ENCODE assay signal across 1 cellular context in the genomic region with DNA sequence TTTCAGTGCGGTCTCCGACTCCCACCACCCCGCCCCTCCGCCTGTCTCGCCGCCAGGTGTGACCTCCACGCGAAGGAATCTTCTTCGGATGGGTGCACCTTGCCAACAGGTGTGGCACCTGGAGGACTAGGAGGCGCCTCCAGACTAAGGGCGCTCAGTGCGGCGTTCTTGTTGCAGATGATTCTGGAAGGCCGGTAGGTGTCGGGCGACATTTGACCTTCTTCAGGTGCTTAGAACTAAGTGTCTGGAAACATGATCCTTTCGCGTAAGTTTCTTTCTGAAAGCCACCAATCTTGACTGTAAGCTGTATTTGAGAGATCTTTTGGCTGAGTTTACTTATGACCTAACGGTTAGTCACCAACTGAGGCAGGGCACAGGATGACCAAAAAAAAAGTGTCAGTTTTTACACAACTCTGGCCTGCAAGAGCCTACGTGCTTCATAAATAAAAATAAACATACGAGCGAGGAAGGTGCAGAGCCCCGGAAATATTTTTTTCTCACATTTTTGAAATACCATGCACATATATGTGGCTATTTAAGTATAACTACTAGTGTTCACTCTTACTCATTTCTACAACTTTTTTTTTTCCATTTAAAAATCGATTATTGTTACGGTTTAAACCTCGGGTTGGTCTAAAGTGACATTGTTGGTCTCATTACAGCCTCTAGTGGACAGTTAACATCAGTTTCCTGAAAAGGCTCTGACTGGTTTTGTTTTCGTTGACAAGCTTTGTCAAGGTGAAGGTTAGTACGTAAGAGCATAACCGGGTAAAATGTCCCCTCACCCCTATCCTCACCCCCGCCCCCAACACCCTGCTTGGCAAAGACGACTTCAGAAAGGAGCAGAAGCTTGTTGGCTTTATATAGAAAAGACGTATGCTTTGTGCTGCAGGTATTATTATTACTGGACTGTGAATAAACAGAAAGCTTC.
A peak's percentile ranks its signal among the peaks of the same experiment; 100 is the strongest.
TF ChIP-seq lines count a peak whose summit lies in the region.

No MANE protein-coding gene starts in this region.

TF ChIP-seq in HepG2, 621 proteins besides CTCF, POLR2A, EP300 and RAD21 (continued from another document and continues in another):
- TF ChIP-seq GTF3A (CRISPR knock-in tag; conservative IDR thresholded peaks at IDR 0.05) (no peak), JDP2 (CRISPR knock-in tag; IDR thresholded peaks at IDR 0.05; ENCODE audit: borderline replicate concordance) (no peak), KMT2B (CRISPR knock-in tag; IDR thresholded peaks at IDR 0.05) (no peak), TBX3 (IDR thresholded peaks at IDR 0.05; ENCODE audit: borderline replicate concordance) (no peak), THAP9 (CRISPR knock-in tag; IDR thresholded peaks at IDR 0.05; ENCODE audit: borderline replicate concordance) (no peak), AHR (CRISPR knock-in tag; IDR thresholded peaks at IDR 0.05) (no peak), ZNF709 (CRISPR knock-in tag; IDR thresholded peaks at IDR 0.05) (no peak), CEBPZ (IDR thresholded peaks at IDR 0.05; ENCODE audit: low read length) (no peak), HOMEZ (CRISPR knock-in tag; IDR thresholded peaks at IDR 0.05; ENCODE audit: low read depth) (peak; percentile 74), ZKSCAN5 (CRISPR knock-in tag; IDR thresholded peaks at IDR 0.05) (no peak), ZNF691 (CRISPR knock-in tag; IDR thresholded peaks at IDR 0.05; ENCODE audit: borderline replicate concordance, low read depth) (no peak), ZFYVE20 (CRISPR knock-in tag; IDR thresholded peaks at IDR 0.05; ENCODE audit: borderline replicate concordance, low read depth) (no peak), ZNF24 (IDR thresholded peaks at IDR 0.05) (no peak), KDM5A (IDR thresholded peaks at IDR 0.05; ENCODE audit: borderline replicate concordance, low read length) (peak; percentile 52; the same call in 1 of the 2 replicates), YY1 (IDR thresholded peaks at IDR 0.05; ENCODE audit: insufficient read depth, insufficient replicate concordance, low read depth, low read length) (no peak), SIN3B (IDR thresholded peaks at IDR 0.05; ENCODE audit: low read length) (no peak), ZNF430 (CRISPR knock-in tag; IDR thresholded peaks at IDR 0.05) (no peak), IRF2 (CRISPR knock-in tag; IDR thresholded peaks at IDR 0.05) (peak; percentile 65; the same call in 1 of the 2 replicates), ATF4 (CRISPR knock-in tag; IDR thresholded peaks at IDR 0.05) (no peak), ZNF501 (CRISPR knock-in tag; IDR thresholded peaks at IDR 0.05) (no peak), SATB2 (CRISPR knock-in tag; IDR thresholded peaks at IDR 0.05) (no peak), STAT5B (CRISPR knock-in tag; IDR thresholded peaks at IDR 0.05) (no peak), CC2D1A (CRISPR knock-in tag; IDR thresholded peaks at IDR 0.05) (no peak), ZNF367 (CRISPR knock-in tag; IDR thresholded peaks at IDR 0.05; ENCODE audit: borderline replicate concordance) (no peak), ZZZ3 (CRISPR knock-in tag; IDR thresholded peaks at IDR 0.05; ENCODE audit: borderline replicate concordance) (no peak), RXRA (CRISPR knock-in tag; IDR thresholded peaks at IDR 0.05) (no peak), NFYC (CRISPR knock-in tag; IDR thresholded peaks at IDR 0.05) (no peak), NBN (conservative IDR thresholded peaks at IDR 0.05) (no peak), ARNT (IDR thresholded peaks at IDR 0.05) (no peak), NR3C1 (CRISPR knock-in tag; IDR thresholded peaks at IDR 0.05) (no peak), PCBP1 (IDR thresholded peaks at IDR 0.05; ENCODE audit: borderline replicate concordance, low read depth, low read length) (no peak), KLF13 (CRISPR knock-in tag; IDR thresholded peaks at IDR 0.05) (no peak), ZNF724P (CRISPR knock-in tag; IDR thresholded peaks at IDR 0.05; ENCODE audit: borderline replicate concordance) (no peak), ZNF484 (CRISPR knock-in tag; IDR thresholded peaks at IDR 0.05; ENCODE audit: borderline replicate concordance, low read depth) (no peak), SP2 (CRISPR knock-in tag; IDR thresholded peaks at IDR 0.05) (no peak), ZNF720 (CRISPR knock-in tag; IDR thresholded peaks at IDR 0.05) (no peak), ZNF343 (CRISPR knock-in tag; IDR thresholded peaks at IDR 0.05) (no peak), ZBTB7B (CRISPR knock-in tag; IDR thresholded peaks at IDR 0.05) (no peak), MXD4 (CRISPR knock-in tag; IDR thresholded peaks at IDR 0.05) (no peak; the same call in 1 of the 2 replicates)
- TF ChIP-seq, protein P1, sequence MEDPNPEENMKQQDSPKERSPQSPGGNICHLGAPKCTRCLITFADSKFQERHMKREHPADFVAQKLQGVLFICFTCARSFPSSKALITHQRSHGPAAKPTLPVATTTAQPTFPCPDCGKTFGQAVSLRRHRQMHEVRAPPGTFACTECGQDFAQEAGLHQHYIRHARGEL (CRISPR knock-in tag; IDR thresholded peaks at IDR 0.05), result no peak
- TF ChIP-seq, protein P2, sequence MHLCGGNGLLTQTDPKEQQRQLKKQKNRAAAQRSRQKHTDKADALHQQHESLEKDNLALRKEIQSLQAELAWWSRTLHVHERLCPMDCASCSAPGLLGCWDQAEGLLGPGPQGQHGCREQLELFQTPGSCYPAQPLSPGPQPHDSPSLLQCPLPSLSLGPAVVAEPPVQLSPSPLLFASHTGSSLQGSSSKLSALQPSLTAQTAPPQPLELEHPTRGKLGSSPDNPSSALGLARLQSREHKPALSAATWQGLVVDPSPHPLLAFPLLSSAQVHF (CRISPR knock-in tag; IDR thresholded peaks at IDR 0.05), result no peak
- TF ChIP-seq, protein P3, sequence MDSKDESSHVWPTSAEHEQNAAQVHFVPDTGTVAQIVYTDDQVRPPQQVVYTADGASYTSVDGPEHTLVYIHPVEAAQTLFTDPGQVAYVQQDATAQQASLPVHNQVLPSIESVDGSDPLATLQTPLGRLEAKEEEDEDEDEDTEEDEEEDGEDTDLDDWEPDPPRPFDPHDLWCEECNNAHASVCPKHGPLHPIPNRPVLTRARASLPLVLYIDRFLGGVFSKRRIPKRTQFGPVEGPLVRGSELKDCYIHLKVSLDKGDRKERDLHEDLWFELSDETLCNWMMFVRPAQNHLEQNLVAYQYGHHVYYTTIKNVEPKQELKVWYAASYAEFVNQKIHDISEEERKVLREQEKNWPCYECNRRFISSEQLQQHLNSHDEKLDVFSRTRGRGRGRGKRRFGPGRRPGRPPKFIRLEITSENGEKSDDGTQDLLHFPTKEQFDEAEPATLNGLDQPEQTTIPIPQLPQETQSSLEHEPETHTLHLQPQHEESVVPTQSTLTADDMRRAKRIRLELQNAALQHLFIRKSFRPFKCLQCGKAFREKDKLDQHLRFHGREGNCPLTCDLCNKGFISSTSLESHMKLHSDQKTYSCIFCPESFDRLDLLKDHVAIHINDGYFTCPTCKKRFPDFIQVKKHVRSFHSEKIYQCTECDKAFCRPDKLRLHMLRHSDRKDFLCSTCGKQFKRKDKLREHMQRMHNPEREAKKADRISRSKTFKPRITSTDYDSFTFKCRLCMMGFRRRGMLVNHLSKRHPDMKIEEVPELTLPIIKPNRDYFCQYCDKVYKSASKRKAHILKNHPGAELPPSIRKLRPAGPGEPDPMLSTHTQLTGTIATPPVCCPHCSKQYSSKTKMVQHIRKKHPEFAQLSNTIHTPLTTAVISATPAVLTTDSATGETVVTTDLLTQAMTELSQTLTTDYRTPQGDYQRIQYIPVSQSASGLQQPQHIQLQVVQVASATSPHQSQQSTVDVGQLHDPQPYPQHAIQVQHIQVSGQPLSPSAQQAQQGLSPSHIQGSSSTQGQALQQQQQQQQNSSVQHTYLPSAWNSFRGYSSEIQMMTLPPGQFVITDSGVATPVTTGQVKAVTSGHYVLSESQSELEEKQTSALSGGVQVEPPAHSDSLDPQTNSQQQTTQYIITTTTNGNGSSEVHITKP (CRISPR knock-in tag; IDR thresholded peaks at IDR 0.05; ENCODE audit: low read depth), result no peak
- TF ChIP-seq, protein P4, sequence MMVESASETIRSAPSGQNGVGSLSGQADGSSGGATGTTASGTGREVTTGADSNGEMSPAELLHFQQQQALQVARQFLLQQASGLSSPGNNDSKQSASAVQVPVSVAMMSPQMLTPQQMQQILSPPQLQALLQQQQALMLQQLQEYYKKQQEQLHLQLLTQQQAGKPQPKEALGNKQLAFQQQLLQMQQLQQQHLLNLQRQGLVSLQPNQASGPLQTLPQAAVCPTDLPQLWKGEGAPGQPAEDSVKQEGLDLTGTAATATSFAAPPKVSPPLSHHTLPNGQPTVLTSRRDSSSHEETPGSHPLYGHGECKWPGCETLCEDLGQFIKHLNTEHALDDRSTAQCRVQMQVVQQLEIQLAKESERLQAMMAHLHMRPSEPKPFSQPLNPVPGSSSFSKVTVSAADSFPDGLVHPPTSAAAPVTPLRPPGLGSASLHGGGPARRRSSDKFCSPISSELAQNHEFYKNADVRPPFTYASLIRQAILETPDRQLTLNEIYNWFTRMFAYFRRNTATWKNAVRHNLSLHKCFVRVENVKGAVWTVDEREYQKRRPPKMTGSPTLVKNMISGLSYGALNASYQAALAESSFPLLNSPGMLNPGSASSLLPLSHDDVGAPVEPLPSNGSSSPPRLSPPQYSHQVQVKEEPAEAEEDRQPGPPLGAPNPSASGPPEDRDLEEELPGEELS (CRISPR knock-in tag; IDR thresholded peaks at IDR 0.05), result no peak
- TF ChIP-seq, protein P5, sequence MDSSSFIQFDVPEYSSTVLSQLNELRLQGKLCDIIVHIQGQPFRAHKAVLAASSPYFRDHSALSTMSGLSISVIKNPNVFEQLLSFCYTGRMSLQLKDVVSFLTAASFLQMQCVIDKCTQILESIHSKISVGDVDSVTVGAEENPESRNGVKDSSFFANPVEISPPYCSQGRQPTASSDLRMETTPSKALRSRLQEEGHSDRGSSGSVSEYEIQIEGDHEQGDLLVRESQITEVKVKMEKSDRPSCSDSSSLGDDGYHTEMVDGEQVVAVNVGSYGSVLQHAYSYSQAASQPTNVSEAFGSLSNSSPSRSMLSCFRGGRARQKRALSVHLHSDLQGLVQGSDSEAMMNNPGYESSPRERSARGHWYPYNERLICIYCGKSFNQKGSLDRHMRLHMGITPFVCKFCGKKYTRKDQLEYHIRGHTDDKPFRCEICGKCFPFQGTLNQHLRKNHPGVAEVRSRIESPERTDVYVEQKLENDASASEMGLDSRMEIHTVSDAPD (CRISPR knock-in tag; IDR thresholded peaks at IDR 0.05), result no peak
